Comparison of ENCODE assay signal across 20 cellular contexts in genomic region chr12:94855853-94856252, GRCh38.
"Had no signal": no experiment of that assay in that cellular context is flagged by ENCODE, and none has a peak within 500 bp of the region (broad histone marks: within the 10 kb centered on the region; RNA-seq: fewer than 3 reads in every experiment).

No MANE protein-coding gene starts in this region.

- H3K27ac ChIP-seq: adrenal gland, ascending aorta, brain microvascular endothelial cell, left ventricle myocardium inferior, tibial artery had no signal

- H3K9me3 Mint-ChIP-seq: activated CD4-positive, alpha-beta memory T cell treated with anti-CD3 and anti-CD28 coated beads for 36 hours; activated naive CD4-positive, alpha-beta T cell treated with anti-CD3 and anti-CD28 coated beads, Interleukin-2, amount 50 U/mL, for 72 hours; mesothelial cell of epicardium; natural killer cell had no signal

- H3K27ac Mint-ChIP-seq: activated CD4-positive, alpha-beta memory T cell treated with anti-CD3 and anti-CD28 coated beads for 36 hours; mesothelial cell of epicardium; natural killer cell; progenitor cell of endocrine pancreas had no signal

- DNase-seq: activated CD4-positive, alpha-beta memory T cell treated with anti-CD3 and anti-CD28 coated beads for 36 hours; activated CD4-positive, alpha-beta T cell treated with anti-CD3 and anti-CD28 coated beads for 48 hours; adrenal gland; brain microvascular endothelial cell; central memory CD4-positive, alpha-beta T cell; dermis blood vessel endothelial cell; effector CD8-positive, alpha-beta T cell; erythroblast; foreskin melanocyte; hippocampal formation; left ventricle myocardium inferior; natural killer cell; stimulated activated CD4-positive, alpha-beta T cell treated with anti-CD3 and anti-CD28 coated beads, Interleukin-4, amount 100 ng/mL, for 24 hours; stimulated activated naive CD4-positive, alpha-beta T cell treated with Interleukin-2 at 50 U/mL for 16 hours; T-helper 1 cell; tibial artery had no signal

- H3K36me3 ChIP-seq: adrenal gland, ascending aorta, brain microvascular endothelial cell, left ventricle myocardium inferior, tibial artery had no signal

- H3K9me3 ChIP-seq: adrenal gland, ascending aorta, tibial artery had no signal

- H3K4me1 Mint-ChIP-seq: mesothelial cell of epicardium had no signal

- H3K4me3 Mint-ChIP-seq: activated CD4-positive, alpha-beta memory T cell treated with anti-CD3 and anti-CD28 coated beads for 36 hours; mesothelial cell of epicardium; natural killer cell had no signal

- H3K27me3 ChIP-seq: adrenal gland, ascending aorta, brain microvascular endothelial cell, tibial artery had no signal

- H3K4me1 ChIP-seq: adrenal gland, ascending aorta, left ventricle myocardium inferior had no signal

- H3K4me3 ChIP-seq: adrenal gland, ascending aorta, left ventricle myocardium inferior, tibial artery had no signal

- H3K36me3 Mint-ChIP-seq: activated CD4-positive, alpha-beta memory T cell treated with anti-CD3 and anti-CD28 coated beads for 36 hours; activated naive CD4-positive, alpha-beta T cell treated with anti-CD3 and anti-CD28 coated beads, Interleukin-2, amount 50 U/mL, for 72 hours; mesothelial cell of epicardium; natural killer cell had no signal

- H3K27me3 Mint-ChIP-seq: progenitor cell of endocrine pancreas had no signal
